ENCODE assay signal across 11 cellular contexts in the genomic region with DNA sequence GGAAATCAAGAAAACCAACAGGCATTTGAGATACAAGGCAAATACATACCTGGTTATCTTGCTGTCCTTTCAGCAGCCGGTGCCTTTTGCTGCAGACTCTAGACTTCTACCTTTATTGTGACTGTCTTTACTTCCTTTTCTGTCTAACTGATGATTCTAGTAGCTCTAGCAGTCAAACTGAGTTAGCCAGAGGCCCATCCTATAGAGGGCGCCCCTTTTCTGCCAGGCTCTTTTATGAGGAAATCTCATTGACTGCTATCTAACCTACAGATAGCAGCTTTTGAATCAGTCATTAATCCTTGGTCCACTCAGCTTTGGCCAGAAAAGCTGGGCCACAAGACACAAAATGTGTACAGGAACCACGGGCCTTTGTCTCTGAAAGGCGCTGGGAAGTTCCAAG.
DNase-seq lines count a peak whose midpoint lies in the region; ATAC-seq and TF ChIP-seq lines count a peak whose summit lies in the region.
"Had no signal": no experiment of that assay in that cellular context is flagged by ENCODE, and none has a peak within 500 bp of the region (broad histone marks: within the 10 kb centered on the region; RNA-seq: fewer than 3 reads in every experiment).

No MANE protein-coding gene starts in this region.

- no peaks in the 10 kb centered on the region for H4K20me1 ChIP-seq in GM23338 (replicated peaks; ENCODE audit: insufficient read depth)
- no peaks in the 10 kb centered on the region for H4K20me1 ChIP-seq in PC-3 (ENCODE audit: low read length)

- H3K4me1 Mint-ChIP-seq in GM23338 = no peaks in the 10 kb centered on the region

- TF ChIP-seq CTCF in BE2C (IDR thresholded peaks at IDR 0.05; ENCODE audit: low read depth, low read length) (peak; percentile 28), GM23338 (conservative IDR thresholded peaks at IDR 0.05; ENCODE audit: low read depth in 2 of 2) (peak; percentile 50 to 59), PC-3 (conservative IDR thresholded peaks at IDR 0.05; ENCODE audit: low read depth, low read length) (peak; percentile 42), fibroblast of mammary gland (conservative IDR thresholded peaks at IDR 0.05; ENCODE audit: control insufficient read depth, insufficient read depth, low read depth, low read length) (peak; percentile 20)

- DNase-seq in BE2C (no peak), GM23338 (ENCODE audit: low spot score) (peak; percentile 45), PC-3 (no peak), fibroblast of mammary gland (ENCODE audit: low read depth) (peak; percentile 7), hypothalamus (lab: John Stamatoyannopoulos, UW) (no peak), T1000 (lab: John Stamatoyannopoulos, UW) (no peak), GM03348 (ENCODE audit: low spot score) (no peak)
- DNase-seq: activated CD4-positive, CD25-positive, alpha-beta regulatory T cell treated with anti-CD3 and anti-CD28 coated beads, Interleukin-2, amount 50 U/mL, for 72 hours; NCI-H1417 had no signal

- no peak for ATAC-seq in GM23338
- ATAC-seq in PC-3 = no peak
- ATAC-seq in GM19452 (IDR thresholded peaks at IDR 0.05; ENCODE audit: unreplicated experiment) = no peak

- no peak overlapping the region for H3K27ac Mint-ChIP-seq in GM23338

- no peak overlapping the region for H3K4me2 ChIP-seq in GM23338
- H3K4me2 ChIP-seq in PC-3 (ENCODE audit: low read length) = peak overlapping the region; percentile 41; the same call in 1 of the 2 replicates

- no peaks in the 10 kb centered on the region for H3F3A ChIP-seq in GM23338 (replicated peaks; ENCODE audit: low read depth)
- no peaks in the 10 kb centered on the region for H3F3A ChIP-seq in PC-3 (ENCODE audit: low read length, unreplicated experiment)

- H3K36me3 Mint-ChIP-seq in GM23338 (ENCODE audit: low read depth) = no peaks in the 10 kb centered on the region

- H3K4me1 ChIP-seq in BE2C (no peaks in the 10 kb centered on the region), GM23338 (ENCODE audit: insufficient read depth) (no peaks in the 10 kb centered on the region), PC-3 (ENCODE audit: insufficient read depth, low read length) (peaks cover 22% of the 10 kb centered on the region)

- H3K9ac ChIP-seq in PC-3 (ENCODE audit: low read length) = no peak overlapping the region

- H3K27me3 Mint-ChIP-seq in GM23338 (ENCODE audit: insufficient read depth, low read depth, poor library complexity) = peaks cover 2% of the 10 kb centered on the region

- H3K9me3 Mint-ChIP-seq in GM23338 = peaks cover 70% of the 10 kb centered on the region

- H3K4me3 Mint-ChIP-seq in GM23338 = no peak overlapping the region

- H3K36me3 ChIP-seq in BE2C (no peaks in the 10 kb centered on the region), GM23338 (ENCODE audit: insufficient read depth) (no peaks in the 10 kb centered on the region), PC-3 (ENCODE audit: low read depth, low read length) (no peaks in the 10 kb centered on the region)
- H3K36me3 ChIP-seq: thoracic aorta had no signal

- no peaks in the 10 kb centered on the region for H3K27me3 ChIP-seq in BE2C
- no peaks in the 10 kb centered on the region for H3K27me3 ChIP-seq in GM23338 (ENCODE audit: insufficient read depth)
- H3K27me3 ChIP-seq in PC-3 (ENCODE audit: low read length) = no peaks in the 10 kb centered on the region

- H3K27ac ChIP-seq in GM23338 (ENCODE audit: low read depth) = no peak overlapping the region
- H3K27ac ChIP-seq in PC-3 (ENCODE audit: low read length) = no peak overlapping the region
- H3K27ac ChIP-seq: thoracic aorta had no signal

- H3K9me2 ChIP-seq in GM23338 (ENCODE audit: insufficient read depth) = no peaks in the 10 kb centered on the region
- no peaks in the 10 kb centered on the region for H3K9me2 ChIP-seq in PC-3 (replicated peaks; ENCODE audit: low read length)

- H3K9me3 ChIP-seq in BE2C (no peaks in the 10 kb centered on the region), PC-3 (ENCODE audit: low read length) (no peaks in the 10 kb centered on the region)
- H3K9me3 ChIP-seq: thoracic aorta had no signal

- H3K4me3 ChIP-seq in BE2C (ENCODE audit: low read depth, low read length) (no peak overlapping the region), GM23338 (no peak overlapping the region), PC-3 (ENCODE audit: low read length) (no peak overlapping the region), fibroblast of mammary gland (ENCODE audit: control insufficient read depth, low read depth, low read length) (no peak overlapping the region)
- H3K4me3 ChIP-seq: thoracic aorta had no signal

- intact Hi-C loops in PC-3 (cut with micrococcal nuclease) = no loop called here

- H3K79me2 ChIP-seq in GM23338 (replicated peaks; ENCODE audit: insufficient read depth) (no peaks in the 10 kb centered on the region), PC-3 (ENCODE audit: low read length) (no peaks in the 10 kb centered on the region)

- H2AFZ ChIP-seq in GM23338 (no peak overlapping the region), PC-3 (ENCODE audit: low read length) (no peak overlapping the region)

- BruUV-seq in PC-3 (replicated peaks; lab: Mats Ljungman, UMichigan) = no TSS peak

- CTCF ChIA-PET in PC-3 (lab: Charles Lee) = interaction anchor here (0.6 kb wide), 1 partner anchor 90 kb away, joined by 3 read pairs; no protein-coding TSS in a partner anchor

- POLR2A ChIA-PET in PC-3 (lab: Charles Lee; ENCODE audit: unreplicated experiment) = interaction anchor here (0.9 kb wide), 1 partner anchor 87 kb away, joined by 4 read pairs; a partner anchor contains a TSS

TF ChIP-seq in GM23338, 12 proteins besides CTCF, POLR2A, EP300 and RAD21 (continues in another document):
- TF ChIP-seq, protein P1, sequence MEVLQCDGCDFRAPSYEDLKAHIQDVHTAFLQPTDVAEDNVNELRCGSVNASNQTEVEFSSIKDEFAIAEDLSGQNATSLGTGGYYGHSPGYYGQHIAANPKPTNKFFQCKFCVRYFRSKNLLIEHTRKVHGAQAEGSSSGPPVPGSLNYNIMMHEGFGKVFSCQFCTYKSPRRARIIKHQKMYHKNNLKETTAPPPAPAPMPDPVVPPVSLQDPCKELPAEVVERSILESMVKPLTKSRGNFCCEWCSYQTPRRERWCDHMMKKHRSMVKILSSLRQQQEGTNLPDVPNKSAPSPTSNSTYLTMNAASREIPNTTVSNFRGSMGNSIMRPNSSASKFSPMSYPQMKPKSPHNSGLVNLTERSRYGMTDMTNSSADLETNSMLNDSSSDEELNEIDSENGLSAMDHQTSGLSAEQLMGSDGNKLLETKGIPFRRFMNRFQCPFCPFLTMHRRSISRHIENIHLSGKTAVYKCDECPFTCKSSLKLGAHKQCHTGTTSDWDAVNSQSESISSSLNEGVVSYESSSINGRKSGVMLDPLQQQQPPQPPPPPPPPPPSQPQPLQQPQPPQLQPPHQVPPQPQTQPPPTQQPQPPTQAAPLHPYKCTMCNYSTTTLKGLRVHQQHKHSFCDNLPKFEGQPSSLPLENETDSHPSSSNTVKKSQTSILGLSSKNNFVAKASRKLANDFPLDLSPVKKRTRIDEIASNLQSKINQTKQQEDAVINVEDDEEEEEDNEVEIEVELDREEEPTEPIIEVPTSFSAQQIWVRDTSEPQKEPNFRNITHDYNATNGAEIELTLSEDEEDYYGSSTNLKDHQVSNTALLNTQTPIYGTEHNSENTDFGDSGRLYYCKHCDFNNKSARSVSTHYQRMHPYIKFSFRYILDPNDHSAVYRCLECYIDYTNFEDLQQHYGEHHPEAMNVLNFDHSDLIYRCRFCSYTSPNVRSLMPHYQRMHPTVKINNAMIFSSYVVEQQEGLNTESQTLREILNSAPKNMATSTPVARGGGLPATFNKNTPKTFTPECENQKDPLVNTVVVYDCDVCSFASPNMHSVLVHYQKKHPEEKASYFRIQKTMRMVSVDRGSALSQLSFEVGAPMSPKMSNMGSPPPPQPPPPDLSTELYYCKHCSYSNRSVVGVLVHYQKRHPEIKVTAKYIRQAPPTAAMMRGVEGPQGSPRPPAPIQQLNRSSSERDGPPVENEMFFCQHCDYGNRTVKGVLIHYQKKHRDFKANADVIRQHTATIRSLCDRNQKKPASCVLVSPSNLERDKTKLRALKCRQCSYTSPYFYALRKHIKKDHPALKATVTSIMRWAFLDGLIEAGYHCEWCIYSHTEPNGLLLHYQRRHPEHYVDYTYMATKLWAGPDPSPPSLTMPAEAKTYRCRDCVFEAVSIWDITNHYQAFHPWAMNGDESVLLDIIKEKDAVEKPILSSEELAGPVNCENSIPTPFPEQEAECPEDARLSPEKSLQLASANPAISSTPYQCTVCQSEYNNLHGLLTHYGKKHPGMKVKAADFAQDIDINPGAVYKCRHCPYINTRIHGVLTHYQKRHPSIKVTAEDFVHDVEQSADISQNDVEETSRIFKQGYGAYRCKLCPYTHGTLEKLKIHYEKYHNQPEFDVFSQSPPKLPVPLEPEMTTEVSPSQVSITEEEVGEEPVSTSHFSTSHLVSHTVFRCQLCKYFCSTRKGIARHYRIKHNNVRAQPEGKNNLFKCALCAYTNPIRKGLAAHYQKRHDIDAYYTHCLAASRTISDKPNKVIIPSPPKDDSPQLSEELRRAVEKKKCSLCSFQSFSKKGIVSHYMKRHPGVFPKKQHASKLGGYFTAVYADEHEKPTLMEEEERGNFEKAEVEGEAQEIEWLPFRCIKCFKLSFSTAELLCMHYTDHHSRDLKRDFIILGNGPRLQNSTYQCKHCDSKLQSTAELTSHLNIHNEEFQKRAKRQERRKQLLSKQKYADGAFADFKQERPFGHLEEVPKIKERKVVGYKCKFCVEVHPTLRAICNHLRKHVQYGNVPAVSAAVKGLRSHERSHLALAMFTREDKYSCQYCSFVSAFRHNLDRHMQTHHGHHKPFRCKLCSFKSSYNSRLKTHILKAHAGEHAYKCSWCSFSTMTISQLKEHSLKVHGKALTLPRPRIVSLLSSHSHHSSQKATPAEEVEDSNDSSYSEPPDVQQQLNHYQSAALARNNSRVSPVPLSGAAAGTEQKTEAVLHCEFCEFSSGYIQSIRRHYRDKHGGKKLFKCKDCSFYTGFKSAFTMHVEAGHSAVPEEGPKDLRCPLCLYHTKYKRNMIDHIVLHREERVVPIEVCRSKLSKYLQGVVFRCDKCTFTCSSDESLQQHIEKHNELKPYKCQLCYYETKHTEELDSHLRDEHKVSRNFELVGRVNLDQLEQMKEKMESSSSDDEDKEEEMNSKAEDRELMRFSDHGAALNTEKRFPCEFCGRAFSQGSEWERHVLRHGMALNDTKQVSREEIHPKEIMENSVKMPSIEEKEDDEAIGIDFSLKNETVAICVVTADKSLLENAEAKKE (CRISPR knock-in tag; IDR thresholded peaks at IDR 0.05) = no peak

Comparison
In these comparisons a context has a peak if more than half of its experiments do, and no peak if none do; other contexts are left out.
1. DNase-seq: peak in GM23338 (single experiment) and fibroblast of mammary gland (single experiment); none in BE2C (single experiment), PC-3 (single experiment), hypothalamus (0 of 51), T1000 (single experiment) and GM03348 (single experiment).
2. Peak in every context shown above with its lines, with median percentiles within 50 percentile points of each other: CTCF ChIP-seq.